In genomic region chr5:136203303-136203922, GRCh38 we compare ENCODE assay signal across 19 cellular contexts. TPM values are rescaled to one million over a fixed set of nuclear protein-coding genes. Genes with fewer than 3 reads are reported as not detected.
A peak's percentile ranks its signal among the peaks of the same experiment; 100 is the strongest.
DNase-seq lines count a peak whose midpoint lies in the region; ATAC-seq and TF ChIP-seq lines count a peak whose summit lies in the region.
"Had no signal": no experiment of that assay in that cellular context is flagged by ENCODE, and none has a peak within 500 bp of the region (broad histone marks: within the 10 kb centered on the region; RNA-seq: fewer than 3 reads in every experiment).

No MANE protein-coding gene starts in this region.

- H3K27ac ChIP-seq in iPS-20b (ENCODE audit: low read length) (no peak overlapping the region), neural progenitor cell (peak overlapping the region; percentile 35)

- H3K4me3 ChIP-seq in iPS-20b (ENCODE audit: low read length) (peak overlapping the region; percentile 57), neural progenitor cell (peak overlapping the region; percentile 33)

- H3K27ac Mint-ChIP-seq in neural progenitor cell (peak overlapping the region; percentile 91), progenitor cell of endocrine pancreas (no peak overlapping the region)

- H3K4me1 ChIP-seq in iPS-20b (ENCODE audit: insufficient read depth, low read length) (no peaks in the 10 kb centered on the region; the same call in 1 of the 2 replicates), neural progenitor cell (peaks cover 27% of the 10 kb centered on the region)

- peak; percentile 38 for DNase-seq in activated effector memory CD4-positive, alpha-beta T cell treated with anti-CD3 and anti-CD28 coated beads, Interleukin-2, amount 50 U/mL, for 16 hours
- no peak for DNase-seq in activated effector memory CD4-positive, alpha-beta T cell treated with Interleukin-2 at 50 U/mL for 16 hours
- DNase-seq in neural progenitor cell (ENCODE audit: low spot score): no peak
- DNase-seq in progenitor cell of endocrine pancreas (ENCODE audit: low spot score, unreplicated experiment): no peak
- DNase-seq in stimulated activated CD4-positive, alpha-beta T cell treated with anti-CD3 and anti-CD28 coated beads, Interleukin-2, amount 100 ng/mL, for 48 hours: no peak
- no peak for DNase-seq in activated gamma-delta T cell treated with Interleukin-2 at 50 U/mL for 16 hours
- DNase-seq: 8988T; Calu3; CD4-positive, alpha-beta memory T cell; KBM-7; NCI-H1417 treated with DMSO at 0.1 percent for 48 hours; NCI-H1930; NCI-H446; NK-92 treated with Interleukin-12 subunit alpha and Interleukin-12 subunit beta, amount 100 ng/mL, for 24 hours; SHP77 treated with DMSO at 0.1 percent for 48 hours had no signal

- H3K36me3 ChIP-seq in iPS-20b (ENCODE audit: insufficient read depth, low read depth, low read length): no peaks in the 10 kb centered on the region
- H3K36me3 ChIP-seq in neural progenitor cell: no peaks in the 10 kb centered on the region

- H3K36me3 Mint-ChIP-seq in neural progenitor cell (no peaks in the 10 kb centered on the region), progenitor cell of endocrine pancreas (ENCODE audit: insufficient read depth) (peaks cover 4% of the 10 kb centered on the region)
- H3K36me3 Mint-ChIP-seq: CD4-positive, alpha-beta memory T cell had no signal

- peaks cover 4% of the 10 kb centered on the region for H3K9me3 Mint-ChIP-seq in neural progenitor cell
- H3K9me3 Mint-ChIP-seq in progenitor cell of endocrine pancreas (ENCODE audit: low read depth): peaks cover 5% of the 10 kb centered on the region

- no peak overlapping the region for H2AFZ ChIP-seq in neural progenitor cell (replicated peaks)

- no peaks in the 10 kb centered on the region for H3K79me2 ChIP-seq in neural progenitor cell (ENCODE audit: low read depth)

- H3K27me3 Mint-ChIP-seq in neural progenitor cell (ENCODE audit: insufficient read depth, low read depth) (peaks cover 3% of the 10 kb centered on the region), progenitor cell of endocrine pancreas (peaks cover 33% of the 10 kb centered on the region)

- H3K9ac ChIP-seq in iPS-20b (ENCODE audit: low read depth, low read length): no peak overlapping the region
- H3K9ac ChIP-seq in neural progenitor cell: no peak overlapping the region

- H3K4me3 Mint-ChIP-seq in neural progenitor cell (peak overlapping the region; percentile 81), progenitor cell of endocrine pancreas (ENCODE audit: low read depth) (no peak overlapping the region)
- H3K4me3 Mint-ChIP-seq: CD4-positive, alpha-beta memory T cell had no signal

- H3F3A ChIP-seq in neural progenitor cell (ENCODE audit: low read depth): peaks cover 25% of the 10 kb centered on the region

- no peaks in the 10 kb centered on the region for H4K20me1 ChIP-seq in neural progenitor cell (ENCODE audit: low read depth)

- peaks cover 94% of the 10 kb centered on the region for H3K27me3 ChIP-seq in iPS-20b (ENCODE audit: insufficient read depth, low read length)
- no peaks in the 10 kb centered on the region for H3K27me3 ChIP-seq in neural progenitor cell

- H3K4me1 Mint-ChIP-seq in neural progenitor cell: peaks cover 22% of the 10 kb centered on the region
- H3K4me1 Mint-ChIP-seq in progenitor cell of endocrine pancreas (ENCODE audit: low read depth): peaks cover 5% of the 10 kb centered on the region
- H3K4me1 Mint-ChIP-seq: CD4-positive, alpha-beta memory T cell had no signal

- peaks cover 5% of the 10 kb centered on the region for H3K9me3 ChIP-seq in iPS-20b (ENCODE audit: insufficient read depth, low read depth, low read length)
- H3K9me3 ChIP-seq in neural progenitor cell (ENCODE audit: low read depth): no peaks in the 10 kb centered on the region

- ATAC-seq in HG03565 (IDR thresholded peaks at IDR 0.05; ENCODE audit: unreplicated experiment): no peak

- H3K4me2 ChIP-seq in neural progenitor cell: peak overlapping the region; percentile 76

- TF ChIP-seq CTCF in neural progenitor cell (IDR thresholded peaks at IDR 0.05) (no peak), progenitor cell of endocrine pancreas (IDR thresholded peaks at IDR 0.05; ENCODE audit: unreplicated experiment) (no peak)

RNA-seq across cellular contexts. Expression of gene SMIM32, which starts 10.5 kb away (rescaled TPM):
- 0.13 and 0.25 TPM in 2 replicates for total RNA-seq in neural progenitor cell (ENCODE audit: low replicate concordance)
- 0.79 and 1.1 TPM in 2 replicates for total RNA-seq in progenitor cell of endocrine pancreas
- total RNA-seq: CD4-positive, alpha-beta memory T cell; H4; OCI-LY7 had no signal
